Comparison of ENCODE assay signal across 1 cellular context in genomic region chr17:15446036-15446435, GRCh38.
TF ChIP-seq lines count a peak whose summit lies in the region.

No MANE protein-coding gene starts in this region.

TF ChIP-seq in HepG2, 621 proteins besides CTCF, POLR2A, EP300 and RAD21:
- TF ChIP-seq CBX5 (CRISPR knock-in tag; IDR thresholded peaks at IDR 0.05; ENCODE audit: borderline replicate concordance) (no peak), ZBTB42 (CRISPR knock-in tag; IDR thresholded peaks at IDR 0.05) (no peak), AGO2 (optimal IDR thresholded peaks at IDR 0.05; ENCODE audit: low read depth, low read length) (no peak), RFXAP (CRISPR knock-in tag; IDR thresholded peaks at IDR 0.05; ENCODE audit: borderline replicate concordance) (no peak), ZNF101 (CRISPR knock-in tag; IDR thresholded peaks at IDR 0.05; ENCODE audit: borderline replicate concordance, low read depth) (no peak), ELF3 (CRISPR knock-in tag; IDR thresholded peaks at IDR 0.05) (no peak), ZNF607 (CRISPR knock-in tag; IDR thresholded peaks at IDR 0.05; ENCODE audit: borderline replicate concordance) (no peak), ARNT (IDR thresholded peaks at IDR 0.05) (no peak), MXD1 (CRISPR knock-in tag; IDR thresholded peaks at IDR 0.05) (no peak)
- TF ChIP-seq, protein P1, sequence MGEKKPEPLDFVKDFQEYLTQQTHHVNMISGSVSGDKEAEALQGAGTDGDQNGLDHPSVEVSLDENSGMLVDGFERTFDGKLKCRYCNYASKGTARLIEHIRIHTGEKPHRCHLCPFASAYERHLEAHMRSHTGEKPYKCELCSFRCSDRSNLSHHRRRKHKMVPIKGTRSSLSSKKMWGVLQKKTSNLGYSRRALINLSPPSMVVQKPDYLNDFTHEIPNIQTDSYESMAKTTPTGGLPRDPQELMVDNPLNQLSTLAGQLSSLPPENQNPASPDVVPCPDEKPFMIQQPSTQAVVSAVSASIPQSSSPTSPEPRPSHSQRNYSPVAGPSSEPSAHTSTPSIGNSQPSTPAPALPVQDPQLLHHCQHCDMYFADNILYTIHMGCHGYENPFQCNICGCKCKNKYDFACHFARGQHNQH (CRISPR knock-in tag; IDR thresholded peaks at IDR 0.05) = no peak
